ENCODE assay signal across 9 cellular contexts in genomic region chr12:100127766-100128508, GRCh38. TPM values are rescaled to one million over a fixed set of nuclear protein-coding genes. Genes with fewer than 3 reads are reported as not detected.
DNase-seq lines count a peak whose midpoint lies in the region; ATAC-seq, FAIRE-seq and TF ChIP-seq lines count a peak whose summit lies in the region.
"Had no signal": no experiment of that assay in that cellular context is flagged by ENCODE, and none has a peak within 500 bp of the region (broad histone marks: within the 10 kb centered on the region; RNA-seq: fewer than 3 reads in every experiment).

No MANE protein-coding gene starts in this region.

- no peak overlapping the region for H3K4me3 Mint-ChIP-seq in Caco-2 (ENCODE audit: unreplicated experiment)
- H3K4me3 Mint-ChIP-seq in natural killer cell treated with Interleukin-12 subunit alpha and Interleukin-12 subunit beta and Interleukin-15 and Interleukin-18, amount 100 ng/mL, for 72 hours: peak overlapping the region; percentile 82

- H3K9me3 Mint-ChIP-seq in Caco-2 (ENCODE audit: unreplicated experiment): no peaks in the 10 kb centered on the region
- no peaks in the 10 kb centered on the region for H3K9me3 Mint-ChIP-seq in natural killer cell treated with Interleukin-12 subunit alpha and Interleukin-12 subunit beta and Interleukin-15 and Interleukin-18, amount 100 ng/mL, for 72 hours

- H3K27me3 Mint-ChIP-seq in Caco-2 (ENCODE audit: insufficient read depth, unreplicated experiment): no peaks in the 10 kb centered on the region
- no peaks in the 10 kb centered on the region for H3K27me3 Mint-ChIP-seq in natural killer cell treated with Interleukin-12 subunit alpha and Interleukin-12 subunit beta and Interleukin-15 and Interleukin-18, amount 100 ng/mL, for 72 hours

- peak; percentile 26 for FAIRE-seq in endometrium (lab: Jason Lieb, UNC)

- no TSS peak for BruUV-seq in Caco-2 (replicated peaks; lab: Mats Ljungman, UMichigan)

- H2AFZ ChIP-seq in Karpas-422 (ENCODE audit: low read length): no peak overlapping the region

- intact Hi-C loops in Caco-2 (cut with micrococcal nuclease; ENCODE audit: unreplicated experiment): no loop called here

- POLR2A ChIA-PET in Caco-2 (lab: Charles Lee): no interaction called here

- no peak overlapping the region for H3K4me3 ChIP-seq in Caco-2 (ENCODE audit: low read depth, low read length)
- no peak overlapping the region for H3K4me3 ChIP-seq in Karpas-422 (ENCODE audit: low read length)
- H3K4me3 ChIP-seq: stomach had no signal

- TF ChIP-seq CTCF in Caco-2 (IDR thresholded peaks at IDR 0.05; ENCODE audit: insufficient read depth in 1 of 2, low read depth in 1 of 2, low read length in 1 of 2, severe bottlenecking in 1 of 2, unreplicated experiment in 1 of 2): no peak

- no peak for DNase-seq in Caco-2
- DNase-seq in NOMO-1 (lab: John Stamatoyannopoulos, UW; ENCODE audit: unreplicated experiment in 2 of 2): peak; percentile 57 to 89
- no peak for DNase-seq in natural killer cell treated with Interleukin-12 subunit alpha and Interleukin-12 subunit beta and Interleukin-15 and Interleukin-18, amount 100 ng/mL, for 72 hours (ENCODE audit: low spot score)
- DNase-seq in islet precursor cell: no peak
- no peak for DNase-seq in NCI-H2196 treated with DMSO at 0.1 percent for 48 hours (lab: John Stamatoyannopoulos, UW; ENCODE audit: unreplicated experiment)
- no peak for DNase-seq in Karpas-422
- DNase-seq: stomach had no signal

- H3K9ac ChIP-seq in Karpas-422 (ENCODE audit: low read length): no peak overlapping the region

- H3K27ac ChIP-seq in Karpas-422 (ENCODE audit: low read length): no peak overlapping the region

- H3K9me3 ChIP-seq in Caco-2 (0 out of 2 replicates have a peak, but pooled peaks cover 5% of the 10 kb centered on the region), Karpas-422 (ENCODE audit: low read length) (no peaks in the 10 kb centered on the region)
- H3K9me3 ChIP-seq: stomach had no signal

- CTCF ChIA-PET in Caco-2 (lab: Charles Lee): interaction anchor here (0.7 to 0.8 kb wide), 2 partner anchors 101 to 613 kb away, joined by 3 to 6 read pairs; no protein-coding TSS in a partner anchor

- peaks cover 51% of the 10 kb centered on the region for H3K79me2 ChIP-seq in Karpas-422 (ENCODE audit: low read length)

- no peaks in the 10 kb centered on the region for H3K36me3 Mint-ChIP-seq in Caco-2 (ENCODE audit: insufficient read depth, unreplicated experiment)
- H3K36me3 Mint-ChIP-seq in natural killer cell treated with Interleukin-12 subunit alpha and Interleukin-12 subunit beta and Interleukin-15 and Interleukin-18, amount 100 ng/mL, for 72 hours: no peaks in the 10 kb centered on the region

- H3K4me1 Mint-ChIP-seq in Caco-2 (ENCODE audit: low read depth, unreplicated experiment): peaks cover 14% of the 10 kb centered on the region
- H3K4me1 Mint-ChIP-seq in natural killer cell treated with Interleukin-12 subunit alpha and Interleukin-12 subunit beta and Interleukin-15 and Interleukin-18, amount 100 ng/mL, for 72 hours (ENCODE audit: low read depth in 2 of 2): peaks cover 23 to 29% of the 10 kb centered on the region in 2 donors

- ATAC-seq in natural killer cell treated with Interleukin-12 subunit alpha and Interleukin-12 subunit beta and Interleukin-15 and Interleukin-18, amount 100 ng/mL, for 72 hours: peak; percentile 77 to 84
- ATAC-seq in GM21447 (IDR thresholded peaks at IDR 0.05; ENCODE audit: unreplicated experiment): no peak

- peaks cover 4% of the 10 kb centered on the region; the same call in 1 of the 2 replicates for H4K20me1 ChIP-seq in Karpas-422 (ENCODE audit: insufficient read depth, low read depth, low read length)

- peak overlapping the region; percentile 30 for H3K27ac Mint-ChIP-seq in Caco-2 (ENCODE audit: unreplicated experiment)
- peak overlapping the region; percentile 83 to 97 for H3K27ac Mint-ChIP-seq in natural killer cell treated with Interleukin-12 subunit alpha and Interleukin-12 subunit beta and Interleukin-15 and Interleukin-18, amount 100 ng/mL, for 72 hours

- H3K4me2 ChIP-seq in Karpas-422 (ENCODE audit: low read depth, low read length, poor library complexity, severe bottlenecking): no peak overlapping the region

- H3K27me3 ChIP-seq in Caco-2 (replicated peaks; ENCODE audit: control insufficient read depth, insufficient read depth, low read length): no peaks in the 10 kb centered on the region
- no peaks in the 10 kb centered on the region for H3K27me3 ChIP-seq in Karpas-422 (ENCODE audit: low read length)
- H3K27me3 ChIP-seq: stomach had no signal

- H3K4me1 ChIP-seq in Caco-2 (peaks cover 17% of the 10 kb centered on the region), Karpas-422 (ENCODE audit: low read length) (peaks cover 11% of the 10 kb centered on the region)

- no peaks in the 10 kb centered on the region for H3K9me2 ChIP-seq in Karpas-422 (replicated peaks; ENCODE audit: insufficient read depth, low read length)

- no peaks in the 10 kb centered on the region; the same call in 1 of the 2 replicates for H3K36me3 ChIP-seq in Caco-2 (ENCODE audit: control insufficient read depth, insufficient read depth, low read length)
- no peaks in the 10 kb centered on the region for H3K36me3 ChIP-seq in Karpas-422 (ENCODE audit: insufficient read depth, low read length)
- H3K36me3 ChIP-seq: stomach had no signal

RNA-seq across cellular contexts. Expression of gene BLTP3B, which starts 14.7 kb away (rescaled TPM):
- 26.6 and 29.6 TPM in 2 replicates for total RNA-seq in Caco-2 (2022)
- total RNA-seq in natural killer cell treated with Interleukin-12 subunit alpha and Interleukin-12 subunit beta and Interleukin-15 and Interleukin-18, amount 100 ng/mL, for 72 hours: 10 to 100 TPM; 34.2 to 44.6 TPM
- 14.1 and 17.3 TPM in 2 replicates for total RNA-seq in Karpas-422 (2014; rRNA removed; shearing (Covaris generic); ENCODE audit: low replicate concordance)

Comparison
In these comparisons a context has a peak if more than half of its experiments do, and no peak if none do; other contexts are left out.
1. DNase-seq: peak in NOMO-1 (2 of 2); none in Caco-2 (0 of 2), natural killer cell treated with Interleukin-12 subunit alpha and Interleukin-12 subunit beta and Interleukin-15 and Interleukin-18, amount 100 ng/mL, for 72 hours (single experiment), islet precursor cell (single experiment), NCI-H2196 treated with DMSO at 0.1 percent for 48 hours (single experiment) and Karpas-422 (single experiment).